In genomic region chr3:189297957-189298356, GRCh38 we compare ENCODE assay signal across 17 cellular contexts.
A peak's percentile ranks its signal among the peaks of the same experiment; 100 is the strongest.
DNase-seq lines count a peak whose midpoint lies in the region; ATAC-seq and TF ChIP-seq lines count a peak whose summit lies in the region.
"Had no signal": no experiment of that assay in that cellular context is flagged by ENCODE, and none has a peak within 500 bp of the region (broad histone marks: within the 10 kb centered on the region; RNA-seq: fewer than 3 reads in every experiment).

No MANE protein-coding gene starts in this region.

- H3K4me1 Mint-ChIP-seq in activated T-helper 2 cell treated with anti-CD3 and anti-CD28 coated beads, Interferon-gamma antibody, Interleukin-2, Interleukin-4, amounts not matched to agents 10 μg/mL and 5 μg/mL and 100 μg/mL, durations not matched to agents 14 hours and 24 hours and 36 hours (ENCODE audit: low read depth), result peaks cover 78% of the 10 kb centered on the region

- WGBS in GM23248 (ENCODE audit: low coverage in 1 of 2, low lambda C conversion rate in 2 of 2, missing lambda C conversion rate in 2 of 2), 2 experiments, result 64 to 70% methylated on average over 3 of the region's 3 CpGs
- WGBS in esophagus muscularis mucosa, result 86% methylated on average over 3 of the region's 3 CpGs

- CTCF ChIA-PET in PC-3 (lab: Charles Lee), result no interaction called here

- peaks cover 5% of the 10 kb centered on the region for H3K9me3 Mint-ChIP-seq in activated T-helper 2 cell treated with anti-CD3 and anti-CD28 coated beads, Interferon-gamma antibody, Interleukin-2, Interleukin-4, amounts not matched to agents 10 μg/mL and 5 μg/mL and 100 μg/mL, durations not matched to agents 14 hours and 24 hours and 36 hours
- H3K9me3 Mint-ChIP-seq: GM23338, H9 had no signal

- H3K4me3 ChIP-seq in GM23248 (no peak overlapping the region), PC-3 (ENCODE audit: low read length) (no peak overlapping the region), fibroblast of the aortic adventitia (ENCODE audit: low read depth, low read length) (no peak overlapping the region), esophagus muscularis mucosa (no peak overlapping the region)
- H3K4me3 ChIP-seq in effector memory CD4-positive, alpha-beta T cell (ENCODE audit: insufficient read depth, low read depth, low read length, poor library complexity, severe bottlenecking), result no peak overlapping the region
- H3K4me3 ChIP-seq: GM23338 had no signal

- TF ChIP-seq CTCF in PC-3 (conservative IDR thresholded peaks at IDR 0.05; ENCODE audit: low read depth, low read length), result no peak
- TF ChIP-seq CTCF in fibroblast of the aortic adventitia (IDR thresholded peaks at IDR 0.05; ENCODE audit: insufficient read depth, low read length), result no peak
- TF ChIP-seq CTCF in esophagus muscularis mucosa (IDR thresholded peaks at IDR 0.05), result no peak

- no peaks in the 10 kb centered on the region for H3K36me3 ChIP-seq in GM23248 (ENCODE audit: low read depth)
- no peaks in the 10 kb centered on the region for H3K36me3 ChIP-seq in PC-3 (ENCODE audit: low read depth, low read length)
- no peaks in the 10 kb centered on the region for H3K36me3 ChIP-seq in esophagus muscularis mucosa
- no peaks in the 10 kb centered on the region for H3K36me3 ChIP-seq in effector memory CD4-positive, alpha-beta T cell (ENCODE audit: control insufficient read depth, insufficient read depth, low read length)
- H3K36me3 ChIP-seq: BE2C had no signal

- H4K20me1 ChIP-seq in GM23248 (ENCODE audit: insufficient read depth), result no peaks in the 10 kb centered on the region
- no peaks in the 10 kb centered on the region for H4K20me1 ChIP-seq in PC-3 (ENCODE audit: low read length)

- no peaks in the 10 kb centered on the region; the same call in 1 of the 2 replicates for H3F3A ChIP-seq in GM23248 (ENCODE audit: insufficient read depth)
- H3F3A ChIP-seq in PC-3 (ENCODE audit: low read length, unreplicated experiment), result no peaks in the 10 kb centered on the region

- no peak overlapping the region for H3K27ac ChIP-seq in GM23248
- H3K27ac ChIP-seq in PC-3 (ENCODE audit: low read length), result peak overlapping the region; percentile 81
- no peak overlapping the region for H3K27ac ChIP-seq in esophagus muscularis mucosa (replicated peaks in 1 of 4)
- H3K27ac ChIP-seq in effector memory CD4-positive, alpha-beta T cell (ENCODE audit: insufficient read depth, low read length, poor library complexity, severe bottlenecking), result no peak overlapping the region
- H3K27ac ChIP-seq: C4-2B had no signal

- peaks cover 7% of the 10 kb centered on the region; the same call in 1 of the 2 replicates for H3K4me1 ChIP-seq in GM23248 (ENCODE audit: insufficient read depth)
- H3K4me1 ChIP-seq in PC-3 (ENCODE audit: insufficient read depth, low read length), result peaks cover 45% of the 10 kb centered on the region
- peaks cover 0 to 4% (median 2%) of the 10 kb centered on the region in 4 donors for H3K4me1 ChIP-seq in esophagus muscularis mucosa
- no peaks in the 10 kb centered on the region for H3K4me1 ChIP-seq in effector memory CD4-positive, alpha-beta T cell (ENCODE audit: control insufficient read depth, insufficient read depth, low read length, poor library complexity, severe bottlenecking)
- H3K4me1 ChIP-seq: BE2C had no signal

- intact Hi-C loops in PC-3 (cut with micrococcal nuclease), result loop anchor here (1.0 kb wide), 1 partner anchor 26 kb away; no protein-coding TSS in a partner anchor
- intact Hi-C loops in activated T-helper 2 cell treated with anti-CD3 and anti-CD28 coated beads, Interferon-gamma antibody, Interleukin-2, Interleukin-4, amounts not matched to agents 10 μg/mL and 5 μg/mL and 100 μg/mL, durations not matched to agents 14 hours and 24 hours and 36 hours (cut with micrococcal nuclease), result loop anchor here (1.0 kb wide), 2 partner anchors 10 kb away; no protein-coding TSS in a partner anchor
- intact Hi-C loops in esophagus muscularis mucosa (cut with DNase I), result no loop called here
- intact Hi-C loops in Right ventricle myocardium inferior (cut with DNase I), result no loop called here

- in situ Hi-C loops in GM23248 (cut with MboI), result no loop called here

- ATAC-seq in PC-3, result peak; percentile 89
- ATAC-seq in Right ventricle myocardium inferior, result no peak
- ATAC-seq: GM23338 had no signal

- H3K9ac ChIP-seq in GM23248, result no peak overlapping the region
- H3K9ac ChIP-seq in PC-3 (ENCODE audit: low read length), result peak overlapping the region; percentile 24

- peak overlapping the region; percentile 7 for H3K4me2 ChIP-seq in GM23248 (ENCODE audit: unreplicated experiment)
- peak overlapping the region; percentile 55 for H3K4me2 ChIP-seq in PC-3 (ENCODE audit: low read length)
- H3K4me2 ChIP-seq: GM23338 had no signal

- H3K27me3 Mint-ChIP-seq in activated T-helper 2 cell treated with anti-CD3 and anti-CD28 coated beads, Interferon-gamma antibody, Interleukin-2, Interleukin-4, amounts not matched to agents 10 μg/mL and 5 μg/mL and 100 μg/mL, durations not matched to agents 14 hours and 24 hours and 36 hours (ENCODE audit: low read depth), result no peaks in the 10 kb centered on the region
- H3K27me3 Mint-ChIP-seq: CD4-positive, alpha-beta memory T cell had no signal

- no peak overlapping the region for H2AFZ ChIP-seq in GM23248
- H2AFZ ChIP-seq in PC-3 (ENCODE audit: low read length), result no peak overlapping the region
- H2AFZ ChIP-seq: GM23338 had no signal

- H3K27me3 ChIP-seq in GM23248 (replicated peaks; ENCODE audit: insufficient read depth) (no peaks in the 10 kb centered on the region), PC-3 (ENCODE audit: low read length) (no peaks in the 10 kb centered on the region), esophagus muscularis mucosa (no peaks in the 10 kb centered on the region)
- H3K27me3 ChIP-seq in effector memory CD4-positive, alpha-beta T cell (replicated peaks; ENCODE audit: control insufficient read depth, insufficient read depth, low read length, poor library complexity, severe bottlenecking), result no peaks in the 10 kb centered on the region

- POLR2A ChIA-PET in PC-3 (lab: Charles Lee; ENCODE audit: unreplicated experiment), result interaction anchor here (0.9 to 1.0 kb wide), 2 partner anchors 18 to 30 kb away, joined by 5 to 6 read pairs; no protein-coding TSS in a partner anchor

- H3K4me3 Mint-ChIP-seq in activated T-helper 2 cell treated with anti-CD3 and anti-CD28 coated beads, Interferon-gamma antibody, Interleukin-2, Interleukin-4, amounts not matched to agents 10 μg/mL and 5 μg/mL and 100 μg/mL, durations not matched to agents 14 hours and 24 hours and 36 hours (ENCODE audit: low read depth), result no peak overlapping the region
- H3K4me3 Mint-ChIP-seq: CD4-positive, alpha-beta memory T cell; GM23338; H9 had no signal

- no TSS peak for BruUV-seq in PC-3 (replicated peaks; lab: Mats Ljungman, UMichigan)

- peak overlapping the region; percentile 91 for H3K27ac Mint-ChIP-seq in activated T-helper 2 cell treated with anti-CD3 and anti-CD28 coated beads, Interferon-gamma antibody, Interleukin-2, Interleukin-4, amounts not matched to agents 10 μg/mL and 5 μg/mL and 100 μg/mL, durations not matched to agents 14 hours and 24 hours and 36 hours
- H3K27ac Mint-ChIP-seq: CD4-positive, alpha-beta memory T cell; GM23338; H9 had no signal

- H3K79me2 ChIP-seq in GM23248 (ENCODE audit: insufficient read depth) (no peaks in the 10 kb centered on the region), PC-3 (ENCODE audit: low read length) (no peaks in the 10 kb centered on the region)

- no peaks in the 10 kb centered on the region for H3K9me3 ChIP-seq in GM23248 (ENCODE audit: low read depth)
- no peaks in the 10 kb centered on the region for H3K9me3 ChIP-seq in PC-3 (ENCODE audit: low read length)
- no peaks in the 10 kb centered on the region for H3K9me3 ChIP-seq in esophagus muscularis mucosa
- no peaks in the 10 kb centered on the region for H3K9me3 ChIP-seq in effector memory CD4-positive, alpha-beta T cell (ENCODE audit: control insufficient read depth, low read length)
- H3K9me3 ChIP-seq: BE2C had no signal

- H3K36me3 Mint-ChIP-seq in activated T-helper 2 cell treated with anti-CD3 and anti-CD28 coated beads, Interferon-gamma antibody, Interleukin-2, Interleukin-4, amounts not matched to agents 10 μg/mL and 5 μg/mL and 100 μg/mL, durations not matched to agents 14 hours and 24 hours and 36 hours (ENCODE audit: low read depth), result peaks cover 32% of the 10 kb centered on the region

- DNase-seq in GM23248 (no peak), PC-3 (peak; percentile 79), fibroblast of the aortic adventitia (ENCODE audit: low read depth) (peak; percentile 8), esophagus muscularis mucosa (ENCODE audit: extremely low spot score) (no peak), Right ventricle myocardium inferior (ENCODE audit: missing footprints) (no peak)
- DNase-seq in activated T-helper 2 cell treated with anti-CD3 and anti-CD28 coated beads, Interferon-gamma antibody, Interleukin-2, Interleukin-4, amounts not matched to agents 10 μg/mL and 5 μg/mL and 100 μg/mL, durations not matched to agents 14 hours and 24 hours and 36 hours (ENCODE audit: low spot score), result no peak
- DNase-seq in effector memory CD4-positive, alpha-beta T cell, result no peak
- DNase-seq in activated CD4-positive, CD25-positive, alpha-beta regulatory T cell (lab: John Stamatoyannopoulos, UW), result no peak
- DNase-seq: BE2C; CD4-positive, alpha-beta memory T cell; COR-L47; DMS153; DND-41; GDM1; H9 had no signal

- H3K9me2 ChIP-seq in GM23248 (ENCODE audit: insufficient read depth), result no peaks in the 10 kb centered on the region; the same call in 1 of the 2 replicates
- H3K9me2 ChIP-seq in PC-3 (replicated peaks; ENCODE audit: low read length), result no peaks in the 10 kb centered on the region

- TF ChIP-seq POLR2A in esophagus muscularis mucosa (IDR thresholded peaks at IDR 0.05; ENCODE audit: low read depth), result no peak

- no peak for TF ChIP-seq EP300 in esophagus muscularis mucosa (IDR thresholded peaks at IDR 0.05)

Comparison
In these comparisons a context has a peak if more than half of its experiments do, and no peak if none do; other contexts are left out.
1. DNase-seq: peak in PC-3 (single experiment) and fibroblast of the aortic adventitia (single experiment); none in GM23248 (single experiment), activated T-helper 2 cell treated with anti-CD3 and anti-CD28 coated beads, Interferon-gamma antibody, Interleukin-2, Interleukin-4, amounts not matched to agents 10 μg/mL and 5 μg/mL and 100 μg/mL, durations not matched to agents 14 hours and 24 hours and 36 hours (single experiment), esophagus muscularis mucosa (single experiment), effector memory CD4-positive, alpha-beta T cell (0 of 3), activated CD4-positive, CD25-positive, alpha-beta regulatory T cell (0 of 4) and Right ventricle myocardium inferior (single experiment).
2. intact Hi-C loops: an anchor here in PC-3 (1.0 kb wide) and activated T-helper 2 cell treated with anti-CD3 and anti-CD28 coated beads, Interferon-gamma antibody, Interleukin-2, Interleukin-4, amounts not matched to agents 10 μg/mL and 5 μg/mL and 100 μg/mL, durations not matched to agents 14 hours and 24 hours and 36 hours (1.0 kb wide); none called in esophagus muscularis mucosa and Right ventricle myocardium inferior.